In the genomic region with DNA sequence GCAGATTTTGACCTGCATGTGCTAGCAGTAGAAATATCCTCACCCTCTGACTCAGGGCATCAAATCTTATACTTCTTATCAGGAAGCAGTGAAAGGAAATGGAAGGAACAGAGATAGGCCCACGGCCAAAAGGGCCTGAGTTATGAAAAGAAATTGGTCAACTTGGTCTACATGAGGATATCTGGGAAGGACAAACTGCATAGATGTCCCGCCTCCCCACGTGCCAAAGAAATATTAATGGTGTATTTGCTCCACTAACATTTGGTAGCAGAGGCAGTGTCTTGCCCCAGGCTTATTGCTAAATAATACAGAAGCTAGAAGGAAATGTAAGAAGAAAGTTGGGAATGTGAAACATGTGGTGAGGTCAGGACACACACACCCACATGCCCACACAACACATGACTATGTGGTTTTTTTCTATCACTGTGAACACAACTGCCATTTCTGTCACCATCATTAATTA, we compare ENCODE assay signal across 11 cellular contexts.
DNase-seq lines count a peak whose midpoint lies in the region; ATAC-seq, FAIRE-seq and TF ChIP-seq lines count a peak whose summit lies in the region.
"Had no signal": no experiment of that assay in that cellular context is flagged by ENCODE, and none has a peak within 500 bp of the region (broad histone marks: within the 10 kb centered on the region; RNA-seq: fewer than 3 reads in every experiment).

No MANE protein-coding gene starts in this region.

- no peak overlapping the region for H3K4me2 ChIP-seq in IMR-90 (ENCODE audit: low read depth, low read length)
- H3K4me2 ChIP-seq: neural progenitor cell had no signal

- H3K23ac ChIP-seq in IMR-90 (ENCODE audit: low read depth, low read length), result no peak overlapping the region

- POLR2A ChIA-PET in IMR-90 (lab: Charles Lee; ENCODE audit: unreplicated experiment), result interaction anchor here (0.6 kb wide), 1 partner anchor 243 kb away, joined by 3 read pairs; no protein-coding TSS in a partner anchor

- peaks cover 7% of the 10 kb centered on the region for H3K4me1 Mint-ChIP-seq in activated T-helper 17 cell treated with anti-CD3 and anti-CD28 coated beads, Interleukin-2, amount 50 U/mL, for 72 hours

- no peak overlapping the region for H2BK120ac ChIP-seq in IMR-90 (ENCODE audit: low read depth, low read length)

- H2AK5ac ChIP-seq in IMR-90 (ENCODE audit: low read depth, low read length), result no peak overlapping the region

- H3K36me3 Mint-ChIP-seq in activated T-helper 17 cell treated with anti-CD3 and anti-CD28 coated beads, Interleukin-2, amount 50 U/mL, for 72 hours (ENCODE audit: low read depth), result no peaks in the 10 kb centered on the region
- H3K36me3 Mint-ChIP-seq: neural progenitor cell had no signal

- H3K79me1 ChIP-seq in IMR-90 (ENCODE audit: low read depth in 1 of 2, low read length in 2 of 2), result no peaks in the 10 kb centered on the region

- H4K91ac ChIP-seq in IMR-90 (ENCODE audit: insufficient read depth, low read depth, low read length), result no peak overlapping the region

- H3K4me1 ChIP-seq in IMR-90 (ENCODE audit: control insufficient read depth, insufficient read depth, low read length) (peaks cover 6% of the 10 kb centered on the region), right cardiac atrium (ENCODE audit: control insufficient read depth, insufficient read depth, low read length) (peaks cover 4% of the 10 kb centered on the region), stomach (peaks cover 6 to 28% (median 18%) of the 10 kb centered on the region in 4 donors)

- intact Hi-C loops in IMR-90 (cut with micrococcal nuclease), result no loop called here
- intact Hi-C loops in right cardiac atrium (cut with DNase I), result no loop called here
- intact Hi-C loops in stomach (cut with DNase I; ENCODE audit: low total_unique reads), result no loop called here

- TF ChIP-seq RAD21 in IMR-90 (IDR thresholded peaks at IDR 0.05; ENCODE audit: low read length), result no peak

- no peak overlapping the region for H4K5ac ChIP-seq in IMR-90 (ENCODE audit: low read depth, low read length)

- no peak overlapping the region for H3K18ac ChIP-seq in IMR-90 (ENCODE audit: low read depth, low read length)

- H4K8ac ChIP-seq in IMR-90 (ENCODE audit: low read depth in 2 of 2, low read length in 2 of 2), result no peak overlapping the region

- DNase-seq in IMR-90 (peak; percentile 34), cardiac fibroblast (ENCODE audit: low read depth in 2 of 2) (peak; percentile 61 to 71), right cardiac atrium (peak in 2 of 3 donors; percentile 67 to 79), stomach (peak; percentile 88), GM19239 (ENCODE audit: insufficient read length, low spot score) (no peak)
- DNase-seq: stimulated activated CD4-positive, alpha-beta T cell treated with anti-CD3 and anti-CD28 coated beads, Interleukin-2, amount 100 ng/mL, for 24 hours had no signal

- H3K27me3 ChIP-seq in IMR-90 (ENCODE audit: control insufficient read depth, insufficient read depth, low read length) (no peaks in the 10 kb centered on the region), right cardiac atrium (ENCODE audit: control insufficient read depth, insufficient read depth) (no peaks in the 10 kb centered on the region), stomach (no peaks in the 10 kb centered on the region)
- H3K27me3 ChIP-seq: neural progenitor cell had no signal

- no peak overlapping the region for H2AFZ ChIP-seq in IMR-90 (replicated peaks; ENCODE audit: low read length, poor library complexity)
- H2AFZ ChIP-seq: neural progenitor cell had no signal

- H2BK20ac ChIP-seq in IMR-90 (ENCODE audit: low read depth, low read length), result no peak overlapping the region

- H3K4me3 ChIP-seq in IMR-90 (ENCODE audit: insufficient read depth, low read depth, low read length) (no peak overlapping the region), cardiac fibroblast (replicated peaks in 1 of 2; ENCODE audit: low read depth in 2 of 2, low read length in 2 of 2) (no peak overlapping the region), right cardiac atrium (ENCODE audit: low read length) (no peak overlapping the region), stomach (no peak overlapping the region)
- H3K4me3 ChIP-seq: neural progenitor cell had no signal

- CTCF ChIA-PET in IMR-90 (lab: Yijun Ruan, JAX), result interaction anchor here (1.2 kb wide), 1 partner anchor 10 kb away, joined by 3 read pairs; no protein-coding TSS in a partner anchor

- H3K4me3 Mint-ChIP-seq in activated T-helper 17 cell treated with anti-CD3 and anti-CD28 coated beads, Interleukin-2, amount 50 U/mL, for 72 hours, result no peak overlapping the region
- H3K4me3 Mint-ChIP-seq: neural progenitor cell had no signal

- peak overlapping the region; percentile 7 for H2BK5ac ChIP-seq in IMR-90 (ENCODE audit: low read depth, low read length, poor library complexity, severe bottlenecking)

- H3K9me3 ChIP-seq in IMR-90 (ENCODE audit: control insufficient read depth, insufficient read depth, low read length), result no peaks in the 10 kb centered on the region; the same call in 1 of the 2 replicates
- no peaks in the 10 kb centered on the region for H3K9me3 ChIP-seq in right cardiac atrium (ENCODE audit: control insufficient read depth, low read length)
- H3K9me3 ChIP-seq in stomach, result no peaks in the 10 kb centered on the region

- no peak overlapping the region for H2BK15ac ChIP-seq in IMR-90 (ENCODE audit: low read depth, low read length)

- no peaks in the 10 kb centered on the region for H4K20me1 ChIP-seq in IMR-90 (ENCODE audit: insufficient read depth, low read length)

- in situ Hi-C loops in IMR-90 (cut with MboI; ENCODE audit: low sequenced_read_pairs), result no loop called here

- H3K9me1 ChIP-seq in IMR-90 (ENCODE audit: insufficient read depth, low read length), result peaks cover 8% of the 10 kb centered on the region; the same call in 1 of the 2 replicates

- H2AK9ac ChIP-seq in IMR-90 (replicated peaks; ENCODE audit: low read depth, low read length, poor library complexity), result no peak overlapping the region

- no peak for FAIRE-seq in GM19239 (lab: Jason Lieb, UNC)

- no peak overlapping the region for H3K27ac ChIP-seq in IMR-90 (ENCODE audit: insufficient read depth, low read length)
- H3K27ac ChIP-seq in right cardiac atrium (ENCODE audit: low read length), result peak overlapping the region; percentile 56
- peak overlapping the region in 3 of 5 donors; percentile 35 to 84 (median 72) for H3K27ac ChIP-seq in stomach
- H3K27ac ChIP-seq: neural progenitor cell had no signal

- no peaks in the 10 kb centered on the region for H3K27me3 Mint-ChIP-seq in activated T-helper 17 cell treated with anti-CD3 and anti-CD28 coated beads, Interleukin-2, amount 50 U/mL, for 72 hours

- no peaks in the 10 kb centered on the region for H3K36me3 ChIP-seq in IMR-90 (ENCODE audit: control insufficient read depth, insufficient read depth, low read length)
- H3K36me3 ChIP-seq in stomach, result no peaks in the 10 kb centered on the region
- H3K36me3 ChIP-seq: neural progenitor cell had no signal

- WGBS in IMR-90 (ENCODE audit: extremely low coverage in 2 of 2, insufficient read length in 1 of 2), 2 experiments, result no CpG with 5 or more reads among the region's 3 CpGs
- WGBS in right cardiac atrium, result 21% methylated on average over 3 of the region's 3 CpGs
- 20 to 37% (median 29%) methylated on average over 3 of the region's 3 CpGs for WGBS in stomach, 5 donors

- dilution Hi-C loops in IMR-90 (cut with HindIII; ENCODE audit: low sequenced_read_pairs, unreplicated experiment), result no loop called here

- TF ChIP-seq EP300 in stomach (IDR thresholded peaks at IDR 0.05), result no peak

- ATAC-seq in IMR-90 (ENCODE audit: low read depth), result peak; percentile 66
- ATAC-seq in right cardiac atrium, result peak; percentile 75 to 87
- no peak for ATAC-seq in GM19328 (IDR thresholded peaks at IDR 0.05; ENCODE audit: unreplicated experiment)
- ATAC-seq in activated T-helper 17 cell treated with anti-CD3 and anti-CD28 coated beads, Interleukin-2, amount 50 U/mL, for 72 hours (replicated peaks), result no peak
- no peak for ATAC-seq in HG03571 (IDR thresholded peaks at IDR 0.05; ENCODE audit: unreplicated experiment)
- ATAC-seq: activated CD4-positive, CD25-positive, alpha-beta regulatory T cell treated with anti-CD3 and anti-CD28 coated beads, Interleukin-2, amount 50 U/mL, for 24 hours had no signal

- H3K14ac ChIP-seq in IMR-90 (replicated peaks; ENCODE audit: low read depth, low read length), result no peak overlapping the region

- H3K9me3 Mint-ChIP-seq in activated T-helper 17 cell treated with anti-CD3 and anti-CD28 coated beads, Interleukin-2, amount 50 U/mL, for 72 hours, result peaks cover 5% of the 10 kb centered on the region
- H3K9me3 Mint-ChIP-seq: neural progenitor cell had no signal

- H3K9ac ChIP-seq in IMR-90 (ENCODE audit: low read depth, low read length), result no peak overlapping the region
- H3K9ac ChIP-seq: neural progenitor cell had no signal

- TF ChIP-seq CTCF in IMR-90 (conservative IDR thresholded peaks at IDR 0.05; ENCODE audit: low read depth, low read length), result no peak
- TF ChIP-seq CTCF in cardiac fibroblast (IDR thresholded peaks at IDR 0.05; ENCODE audit: low read depth, low read length), result no peak
- no peak for TF ChIP-seq CTCF in stomach (IDR thresholded peaks at IDR 0.05)

- H3K27ac Mint-ChIP-seq in activated T-helper 17 cell treated with anti-CD3 and anti-CD28 coated beads, Interleukin-2, amount 50 U/mL, for 72 hours, result no peak overlapping the region
- H3K27ac Mint-ChIP-seq: neural progenitor cell had no signal

- H3K4ac ChIP-seq in IMR-90 (ENCODE audit: low read depth, low read length), result no peak overlapping the region

- BruUV-seq in IMR-90 (replicated peaks; lab: Mats Ljungman, UMichigan), result no TSS peak

- no peak for TF ChIP-seq POLR2A in IMR-90 (IDR thresholded peaks at IDR 0.05; ENCODE audit: low read depth, low read length)
- no peak for TF ChIP-seq POLR2A in stomach (IDR thresholded peaks at IDR 0.05)

- H3K56ac ChIP-seq in IMR-90 (ENCODE audit: extremely low read depth, insufficient read depth, low read length), result no peak overlapping the region

TF ChIP-seq in IMR-90, 13 proteins besides CTCF, POLR2A, EP300 and RAD21:
- TF ChIP-seq BHLHE40 (IDR thresholded peaks at IDR 0.05; ENCODE audit: low read depth, low read length) (peak; percentile 82; the same call in 1 of the 2 replicates), CEBPB (IDR thresholded peaks at IDR 0.05; ENCODE audit: low read depth, low read length) (peak; percentile 45; the same call in 1 of the 2 replicates)
- TF ChIP-seq, protein P1, sequence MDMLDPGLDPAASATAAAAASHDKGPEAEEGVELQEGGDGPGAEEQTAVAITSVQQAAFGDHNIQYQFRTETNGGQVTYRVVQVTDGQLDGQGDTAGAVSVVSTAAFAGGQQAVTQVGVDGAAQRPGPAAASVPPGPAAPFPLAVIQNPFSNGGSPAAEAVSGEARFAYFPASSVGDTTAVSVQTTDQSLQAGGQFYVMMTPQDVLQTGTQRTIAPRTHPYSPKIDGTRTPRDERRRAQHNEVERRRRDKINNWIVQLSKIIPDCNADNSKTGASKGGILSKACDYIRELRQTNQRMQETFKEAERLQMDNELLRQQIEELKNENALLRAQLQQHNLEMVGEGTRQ (IDR thresholded peaks at IDR 0.05; ENCODE audit: low read depth, low read length), result no peak; the same call in 1 of the 2 replicates

Comparison
In these comparisons a context has a peak if more than half of its experiments do, and no peak if none do; other contexts are left out.
1. ATAC-seq: peak in IMR-90 (single experiment) and right cardiac atrium (2 of 2); none in GM19328 (single experiment), activated T-helper 17 cell treated with anti-CD3 and anti-CD28 coated beads, Interleukin-2, amount 50 U/mL, for 72 hours (single experiment) and HG03571 (single experiment).